ENCODE assay signal across 9 cellular contexts in genomic region chr3:149299938-149300791, GRCh38. TPM values are rescaled to one million over a fixed set of nuclear protein-coding genes. Genes with fewer than 3 reads are reported as not detected.
A peak's percentile ranks its signal among the peaks of the same experiment; 100 is the strongest.
DNase-seq lines count a peak whose midpoint lies in the region; ATAC-seq and TF ChIP-seq lines count a peak whose summit lies in the region.
"Had no signal": no experiment of that assay in that cellular context is flagged by ENCODE, and none has a peak within 500 bp of the region (broad histone marks: within the 10 kb centered on the region; RNA-seq: fewer than 3 reads in every experiment).

No MANE protein-coding gene starts in this region.

- H4K20me1 ChIP-seq in GM23338 (replicated peaks; ENCODE audit: insufficient read depth) = no peaks in the 10 kb centered on the region

- H3K36me3 ChIP-seq in BJ (ENCODE audit: control insufficient read depth, insufficient read depth, low read length) = no peaks in the 10 kb centered on the region
- no peaks in the 10 kb centered on the region for H3K36me3 ChIP-seq in GM23338 (ENCODE audit: insufficient read depth)
- no peaks in the 10 kb centered on the region for H3K36me3 ChIP-seq in body of pancreas (replicated peaks in 1 of 2; ENCODE audit: insufficient read depth in 1 of 2, low read depth in 2 of 2)
- H3K36me3 ChIP-seq in lung (ENCODE audit: control insufficient read depth in 2 of 2, insufficient read depth in 2 of 2, low read length in 2 of 2) = no peaks in the 10 kb centered on the region

- WGBS in body of pancreas, 2 donors = 8 to 11% methylated on average over 5 of the region's 5 CpGs
- 35 to 45% methylated on average over 5 of the region's 5 CpGs for WGBS in lung, 2 donors

- POLR2A ChIA-PET in BJ (lab: Charles Lee) = interaction anchor here (1.1 kb wide), 1 partner anchor 15 kb away, joined by 3 read pairs; no protein-coding TSS in a partner anchor
- POLR2A ChIA-PET in CD4-positive, alpha-beta T cell (lab: Charles Lee) = no interaction called here

- H3F3A ChIP-seq in GM23338 (replicated peaks; ENCODE audit: low read depth) = no peaks in the 10 kb centered on the region

- TF ChIP-seq CTCF in BJ (IDR thresholded peaks at IDR 0.05; ENCODE audit: insufficient read depth, low read depth, low read length) (no peak), GM23338 (conservative IDR thresholded peaks at IDR 0.05; ENCODE audit: low read depth in 2 of 2) (no peak), body of pancreas (IDR thresholded peaks at IDR 0.05) (no peak), lung (IDR thresholded peaks at IDR 0.05; ENCODE audit: control extremely low read depth, extremely low read depth) (no peak)
- TF ChIP-seq CTCF in CD4-positive, alpha-beta T cell (IDR thresholded peaks at IDR 0.05) = no peak

- CTCF ChIA-PET in BJ (lab: Yijun Ruan, JAX) = interaction anchor here (0.5 to 2.2 kb wide), 6 partner anchors 8 to 101 kb away, joined by 3 to 12 read pairs (median 4); no protein-coding TSS in a partner anchor
- CTCF ChIA-PET in CD4-positive, alpha-beta T cell (lab: Charles Lee) = no interaction called here

- H3K4me3 ChIP-seq in BJ (ENCODE audit: low read depth, low read length) (no peak overlapping the region), GM23338 (no peak overlapping the region), body of pancreas (no peak overlapping the region), lung (no peak overlapping the region)

- H3K4me1 ChIP-seq in GM23338 (ENCODE audit: insufficient read depth) (no peaks in the 10 kb centered on the region), body of pancreas (peaks cover 32% of the 10 kb centered on the region), lung (ENCODE audit: control insufficient read depth in 2 of 2, insufficient read depth in 2 of 2, low read length in 2 of 2) (peaks cover 0 to 2% of the 10 kb centered on the region in 2 donors)

- H3K9me3 Mint-ChIP-seq in GM23338 = no peaks in the 10 kb centered on the region
- H3K9me3 Mint-ChIP-seq in effector memory CD8-positive, alpha-beta T cell = no peaks in the 10 kb centered on the region
- H3K9me3 Mint-ChIP-seq in CD4-positive, alpha-beta T cell = no peaks in the 10 kb centered on the region

- peak in 2 of 3 donors; percentile 19 to 37 for TF ChIP-seq POLR2A in body of pancreas (IDR thresholded peaks at IDR 0.05)

- intact Hi-C loops in body of pancreas (cut with DNase I) = no loop called here
- intact Hi-C loops in CD4-positive, alpha-beta T cell (cut with DNase I, micrococcal nuclease) = no loop called here

- H3K27me3 ChIP-seq in BJ (ENCODE audit: control insufficient read depth, insufficient read depth, low read length) (no peaks in the 10 kb centered on the region), GM23338 (ENCODE audit: insufficient read depth) (no peaks in the 10 kb centered on the region), body of pancreas (no peaks in the 10 kb centered on the region), lung (ENCODE audit: control insufficient read depth, insufficient read depth) (no peaks in the 10 kb centered on the region)
- H3K27me3 ChIP-seq in CD4-positive, alpha-beta T cell (ENCODE audit: control insufficient read depth, insufficient read depth, low read length) = no peaks in the 10 kb centered on the region

- H2AFZ ChIP-seq in GM23338 = peak overlapping the region; percentile 30; the same call in 1 of the 2 replicates

- no peak overlapping the region for H3K27ac ChIP-seq in GM23338 (ENCODE audit: low read depth)
- H3K27ac ChIP-seq in body of pancreas = peak overlapping the region; percentile 81 to 88 (median 84)
- peak overlapping the region in 1 of 2 donors; percentile 79 for H3K27ac ChIP-seq in lung (ENCODE audit: low read depth in 1 of 2, low read length in 1 of 2)
- H3K27ac ChIP-seq in CD4-positive, alpha-beta T cell (ENCODE audit: low read depth, low read length) = no peak overlapping the region

- no peaks in the 10 kb centered on the region for H3K27me3 Mint-ChIP-seq in GM23338 (ENCODE audit: insufficient read depth, low read depth, poor library complexity)
- H3K27me3 Mint-ChIP-seq in effector memory CD8-positive, alpha-beta T cell = peaks cover 5 to 12% of the 10 kb centered on the region in 2 donors
- peaks cover 24% of the 10 kb centered on the region for H3K27me3 Mint-ChIP-seq in CD4-positive, alpha-beta T cell

- no peak overlapping the region for H3K27ac Mint-ChIP-seq in GM23338
- no peak overlapping the region for H3K27ac Mint-ChIP-seq in effector memory CD8-positive, alpha-beta T cell
- H3K27ac Mint-ChIP-seq in CD4-positive, alpha-beta T cell = no peak overlapping the region
- H3K27ac Mint-ChIP-seq: IgD-negative memory B cell had no signal

- H3K9me2 ChIP-seq in GM23338 (ENCODE audit: insufficient read depth) = no peaks in the 10 kb centered on the region; the same call in 1 of the 2 replicates

- H3K9me3 ChIP-seq in body of pancreas = no peaks in the 10 kb centered on the region
- peaks cover under 1 to 2% of the 10 kb centered on the region in 2 donors for H3K9me3 ChIP-seq in lung (ENCODE audit: control insufficient read depth in 2 of 2, insufficient read depth in 1 of 2, low read length in 1 of 2)
- H3K9me3 ChIP-seq in CD4-positive, alpha-beta T cell (ENCODE audit: control insufficient read depth, low read length) = no peaks in the 10 kb centered on the region

- ATAC-seq in GM23338 = no peak
- ATAC-seq in body of pancreas = peak; percentile 97
- peak; percentile 74 for ATAC-seq in lung (ENCODE audit: insufficient read depth, low FRiP score)
- ATAC-seq in HG02938 (IDR thresholded peaks at IDR 0.05; ENCODE audit: unreplicated experiment) = no peak
- ATAC-seq in effector memory CD8-positive, alpha-beta T cell (replicated peaks) = no peak
- ATAC-seq in CD4-positive, alpha-beta T cell (ENCODE audit: poor library complexity) = no peak

- peak; percentile 88 for DNase-seq in BJ (ENCODE audit: low read depth)
- DNase-seq in GM23338 (ENCODE audit: low spot score) = no peak
- DNase-seq in NCI-H2196 (lab: John Stamatoyannopoulos, UW; ENCODE audit: unreplicated experiment) = peak; percentile 62
- DNase-seq in body of pancreas = peak; percentile 55 to 81 (median 72)
- peak; percentile 53 for DNase-seq in lung (ENCODE audit: low spot score)
- no peak for DNase-seq in effector memory CD8-positive, alpha-beta T cell
- no peak for DNase-seq in CD4-positive, alpha-beta T cell

- H3K4me2 ChIP-seq in GM23338 = no peak overlapping the region

- H3K4me1 Mint-ChIP-seq in GM23338 = peaks cover 7% of the 10 kb centered on the region
- no peaks in the 10 kb centered on the region for H3K4me1 Mint-ChIP-seq in effector memory CD8-positive, alpha-beta T cell (ENCODE audit: low read depth in 2 of 2)
- no peaks in the 10 kb centered on the region for H3K4me1 Mint-ChIP-seq in CD4-positive, alpha-beta T cell (ENCODE audit: low read depth)
- H3K4me1 Mint-ChIP-seq: IgD-negative memory B cell had no signal

- no peaks in the 10 kb centered on the region; the same call in 2 of the 3 replicates for H3K36me3 Mint-ChIP-seq in GM23338 (ENCODE audit: low read depth)
- no peaks in the 10 kb centered on the region for H3K36me3 Mint-ChIP-seq in effector memory CD8-positive, alpha-beta T cell (ENCODE audit: insufficient read depth)
- no peaks in the 10 kb centered on the region for H3K36me3 Mint-ChIP-seq in CD4-positive, alpha-beta T cell (ENCODE audit: low read depth)
- H3K36me3 Mint-ChIP-seq: IgD-negative memory B cell had no signal

- H3K4me3 Mint-ChIP-seq in GM23338 = no peak overlapping the region
- H3K4me3 Mint-ChIP-seq in effector memory CD8-positive, alpha-beta T cell = no peak overlapping the region
- no peak overlapping the region for H3K4me3 Mint-ChIP-seq in CD4-positive, alpha-beta T cell
- H3K4me3 Mint-ChIP-seq: IgD-negative memory B cell had no signal

- no peaks in the 10 kb centered on the region for H3K79me2 ChIP-seq in GM23338 (replicated peaks; ENCODE audit: insufficient read depth)

TF ChIP-seq in GM23338, 12 proteins besides CTCF, POLR2A, EP300 and RAD21 (continues in another document):
- TF ChIP-seq CREB1 (CRISPR knock-in tag; IDR thresholded peaks at IDR 0.05; ENCODE audit: low read depth) (no peak), EZH2 (IDR thresholded peaks at IDR 0.05; ENCODE audit: low read depth, unreplicated experiment) (no peak), EZH2phosphoT487 (IDR thresholded peaks at IDR 0.05; ENCODE audit: unreplicated experiment) (no peak), REST (IDR thresholded peaks at IDR 0.05; ENCODE audit: unreplicated experiment) (no peak), JUNB (IDR thresholded peaks at IDR 0.05; ENCODE audit: unreplicated experiment) (no peak)

RNA-seq across cellular contexts. Expression of gene TM4SF18, which starts 33.3 kb away (rescaled TPM):
- 0.11 and 0.29 TPM in 2 replicates for polyA plus RNA-seq in BJ (2011; rRNA removed)
- polyA minus RNA-seq in BJ (2011; rRNA and poly(A)+ RNA removed) = not detected in 2 replicates
- total RNA-seq in GM23338 (2014; rRNA removed; shearing (Covaris generic)) = 1.0 and 1.6 TPM in 2 replicates
- polyA plus RNA-seq in GM23338 (2016; fragmentation: Nextera tagmentation; extraction: Ambion mirVana) = 1.4 and 2.0 TPM in 2 replicates
- total RNA-seq in body of pancreas = 10 to 100 TPM in 1 of 2 donors, 1 to 10 TPM in 1; 7.9 to 13.2 TPM
- total RNA-seq in lung = 10 to 100 TPM in 1 of 2 donors, 1 to 10 TPM in 1; 4.4 to 28.5 TPM
- 1 to 10 TPM; 2.1 to 3.8 TPM for polyA plus RNA-seq in lung
- total RNA-seq in CD4-positive, alpha-beta T cell = not detected
- polyA plus RNA-seq: IgD-negative memory B cell had no signal

Comparison
In these comparisons a context has a peak if more than half of its experiments do, and no peak if none do; other contexts are left out.
1. DNase-seq: peak in BJ (single experiment), NCI-H2196 (single experiment), body of pancreas (4 of 4) and lung (single experiment); none in GM23338 (single experiment), effector memory CD8-positive, alpha-beta T cell (0 of 3) and CD4-positive, alpha-beta T cell (0 of 10).
2. ATAC-seq: peak in body of pancreas (single experiment) and lung (single experiment); none in GM23338 (single experiment), HG02938 (single experiment), effector memory CD8-positive, alpha-beta T cell (single experiment) and CD4-positive, alpha-beta T cell (single experiment).
3. H3K27ac ChIP-seq: peak in body of pancreas (4 of 4); none in GM23338 (single experiment) and CD4-positive, alpha-beta T cell (single experiment).